7 cellular contexts compared by ENCODE assay signal in the genomic region with DNA sequence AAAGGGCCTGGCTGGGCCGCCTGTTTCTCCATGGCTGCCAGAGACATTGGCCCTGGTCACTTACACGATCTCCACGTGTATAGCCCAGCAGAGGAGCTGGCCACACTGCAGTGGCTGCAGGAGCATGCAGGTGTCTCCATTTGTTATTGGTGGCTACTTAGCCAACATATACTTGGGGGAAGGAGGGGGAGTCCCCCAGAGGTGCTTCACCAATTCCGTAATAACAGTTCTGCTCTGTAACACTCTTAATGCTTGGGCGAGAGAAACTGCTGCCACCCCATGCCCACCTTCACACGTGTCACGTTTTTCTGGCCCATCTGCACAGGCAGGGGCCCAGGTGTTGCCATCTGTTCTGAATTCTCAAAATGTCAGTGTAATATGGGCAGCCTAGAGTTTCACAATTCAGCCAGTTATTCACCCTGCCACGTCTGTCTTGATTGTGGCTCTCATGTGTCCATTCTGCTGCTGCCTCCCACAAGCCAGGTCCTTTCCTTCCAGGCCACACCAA.
DNase-seq lines count a peak whose midpoint lies in the region; ATAC-seq and TF ChIP-seq lines count a peak whose summit lies in the region.
"Not testable (repeated sequence)": the region's sequence is repeated elsewhere in the genome, so short reads cannot be mapped to it uniquely, and the experiment has no call there.

No MANE protein-coding gene starts in this region.

- not testable (repeated sequence) for H3K9me3 Mint-ChIP-seq in HFFc6; activated B cell treated with CpG ODN at 0.5 μM for 24 hours; dendritic cell treated with granulocyte-macrophage colony-stimulating factor and Interleukin-4, amounts not matched to agents 40 ng/mL and 50 ng/mL, for 4 days

- intact Hi-C loops in activated B cell treated with CpG ODN at 0.5 μM for 24 hours (cut with micrococcal nuclease); dendritic cell treated with granulocyte-macrophage colony-stimulating factor and Interleukin-4, amounts not matched to agents 40 ng/mL and 50 ng/mL, for 4 days (cut with micrococcal nuclease): not testable (repeated sequence)

- POLR2A ChIA-PET in activated B cell treated with CpG ODN at 0.5 μM for 24 hours (lab: Charles Lee) = not testable (repeated sequence)

- not testable (repeated sequence) for H3K4me3 ChIP-seq in MM.1S (ENCODE audit: low read length); neutrophil (ENCODE audit: low read depth in 1 of 2, low read length in 1 of 2)
- H3K4me3 ChIP-seq in OCI-LY3 (ENCODE audit: low read length) = peak overlapping the region; percentile 16; the same call in 1 of the 2 replicates

- not testable (repeated sequence) for DNase-seq in HFFc6; activated B cell treated with CpG ODN at 0.5 μM for 24 hours; stimulated activated naive CD8-positive, alpha-beta T cell treated with anti-CD3 and anti-CD28 coated beads, Interleukin-15, Interleukin-2, amounts not matched to agents 100 U/mL and 50 U/mL, for 24 hours
- peak; percentile 24 for DNase-seq in MM.1S

- not testable (repeated sequence) for H3K9me3 ChIP-seq in MM.1S (replicated peaks; ENCODE audit: insufficient read depth, low read length); OCI-LY3 (ENCODE audit: insufficient read depth, low read length); neutrophil

- peak overlapping the region; percentile 49; the same call in 1 of the 2 replicates for H3K27ac ChIP-seq in MM.1S (ENCODE audit: low read length)
- H3K27ac ChIP-seq in OCI-LY3 (ENCODE audit: low read length) = not testable (repeated sequence)
- H3K27ac ChIP-seq in neutrophil = peak overlapping the region; percentile 35

- H3K36me3 Mint-ChIP-seq in HFFc6 (ENCODE audit: low read depth); activated B cell treated with CpG ODN at 0.5 μM for 24 hours (ENCODE audit: low read depth); dendritic cell treated with granulocyte-macrophage colony-stimulating factor and Interleukin-4, amounts not matched to agents 40 ng/mL and 50 ng/mL, for 4 days (ENCODE audit: low read depth): not testable (repeated sequence)

- ATAC-seq in activated B cell treated with CpG ODN at 0.5 μM for 24 hours (ENCODE audit: low read depth) = peak; percentile 79
- ATAC-seq in stimulated activated naive CD8-positive, alpha-beta T cell treated with anti-CD3 and anti-CD28 coated beads, Interleukin-15, Interleukin-2, amounts not matched to agents 100 U/mL and 50 U/mL, for 24 hours = peak; percentile 20

- not testable (repeated sequence) for H3F3A ChIP-seq in MM.1S (ENCODE audit: insufficient read depth, low read length)

- peaks cover 31% of the 10 kb centered on the region for H3K4me1 Mint-ChIP-seq in HFFc6 (ENCODE audit: low read depth)
- H3K4me1 Mint-ChIP-seq in activated B cell treated with CpG ODN at 0.5 μM for 24 hours = peaks cover 17% of the 10 kb centered on the region
- H3K4me1 Mint-ChIP-seq in dendritic cell treated with granulocyte-macrophage colony-stimulating factor and Interleukin-4, amounts not matched to agents 40 ng/mL and 50 ng/mL, for 4 days (ENCODE audit: low read depth) = peaks cover 23% of the 10 kb centered on the region

- not testable (repeated sequence) for H3K27me3 ChIP-seq in MM.1S (replicated peaks; ENCODE audit: insufficient read depth, low read length); OCI-LY3 (ENCODE audit: low read depth, low read length); neutrophil

- not testable (repeated sequence) for H4K20me1 ChIP-seq in MM.1S (ENCODE audit: insufficient read depth, low read length)
- peaks cover 25% of the 10 kb centered on the region; the same call in 1 of the 2 replicates for H4K20me1 ChIP-seq in OCI-LY3 (ENCODE audit: insufficient read depth, low read length)

- not testable (repeated sequence) for H3K4me3 Mint-ChIP-seq in HFFc6; activated B cell treated with CpG ODN at 0.5 μM for 24 hours; dendritic cell treated with granulocyte-macrophage colony-stimulating factor and Interleukin-4, amounts not matched to agents 40 ng/mL and 50 ng/mL, for 4 days

- not testable (repeated sequence) for H3K27me3 Mint-ChIP-seq in HFFc6 (ENCODE audit: insufficient read depth); activated B cell treated with CpG ODN at 0.5 μM for 24 hours; dendritic cell treated with granulocyte-macrophage colony-stimulating factor and Interleukin-4, amounts not matched to agents 40 ng/mL and 50 ng/mL, for 4 days

- CTCF ChIA-PET in activated B cell treated with CpG ODN at 0.5 μM for 24 hours (lab: Charles Lee) = not testable (repeated sequence)

- H3K9me2 ChIP-seq in MM.1S (replicated peaks; ENCODE audit: insufficient read depth, low read length) = not testable (repeated sequence)

- H3K79me2 ChIP-seq in MM.1S (ENCODE audit: low read length) = peaks cover 78% of the 10 kb centered on the region
- H3K79me2 ChIP-seq in OCI-LY3 (ENCODE audit: low read length) = not testable (repeated sequence)

- not testable (repeated sequence) for H3K4me2 ChIP-seq in MM.1S (ENCODE audit: low read depth, low read length)
- peak overlapping the region; percentile 45 for H3K4me2 ChIP-seq in OCI-LY3 (ENCODE audit: low read length)

- not testable (repeated sequence) for H2AFZ ChIP-seq in MM.1S (ENCODE audit: low read length); OCI-LY3 (ENCODE audit: low read depth, low read length)

- 0 out of 2 replicates have a peak overlapping the region, but pooled peaks have one; percentile 64 for H3K27ac Mint-ChIP-seq in HFFc6
- H3K27ac Mint-ChIP-seq in activated B cell treated with CpG ODN at 0.5 μM for 24 hours = not testable (repeated sequence)
- peak overlapping the region; percentile 15 for H3K27ac Mint-ChIP-seq in dendritic cell treated with granulocyte-macrophage colony-stimulating factor and Interleukin-4, amounts not matched to agents 40 ng/mL and 50 ng/mL, for 4 days

- H3K9ac ChIP-seq in MM.1S (ENCODE audit: low read length) = not testable (repeated sequence)
- peak overlapping the region; percentile 31; the same call in 1 of the 2 replicates for H3K9ac ChIP-seq in OCI-LY3 (ENCODE audit: low read length)

- H3K4me1 ChIP-seq in MM.1S (ENCODE audit: low read length) = not testable (repeated sequence)
- H3K4me1 ChIP-seq in OCI-LY3 (ENCODE audit: low read length) (peaks cover 33% of the 10 kb centered on the region), neutrophil (ENCODE audit: control insufficient read depth in 1 of 2, insufficient read depth in 1 of 2, low read depth in 1 of 2, low read length in 1 of 2) (peaks cover 23 to 26% of the 10 kb centered on the region in 2 experiments)

- not testable (repeated sequence) for TF ChIP-seq CTCF in HFFc6 (IDR thresholded peaks at IDR 0.05); MM.1S (IDR thresholded peaks at IDR 0.05; ENCODE audit: low read length); OCI-LY3 (IDR thresholded peaks at IDR 0.05; ENCODE audit: low read depth, low read length); activated B cell treated with CpG ODN at 0.5 μM for 24 hours (IDR thresholded peaks at IDR 0.05); neutrophil (IDR thresholded peaks at IDR 0.05)

- not testable (repeated sequence) for H3K36me3 ChIP-seq in MM.1S (replicated peaks; ENCODE audit: insufficient read depth, low read length); OCI-LY3 (replicated peaks; ENCODE audit: low read depth, low read length); neutrophil
